Comparison of ENCODE assay signal across 17 cellular contexts in genomic region chr12:51922146-51922545, GRCh38. TPM values are rescaled to one million over a fixed set of nuclear protein-coding genes. Genes with fewer than 3 reads are reported as not detected.
DNase-seq lines count a peak whose midpoint lies in the region; ATAC-seq and TF ChIP-seq lines count a peak whose summit lies in the region.
"Had no signal": no experiment of that assay in that cellular context is flagged by ENCODE, and none has a peak within 500 bp of the region (broad histone marks: within the 10 kb centered on the region; RNA-seq: fewer than 3 reads in every experiment).

No MANE protein-coding gene starts in this region.

- peak; percentile 48 for DNase-seq in activated effector memory CD4-positive, alpha-beta T cell treated with anti-CD3 and anti-CD28 coated beads, Interleukin-2, amount 50 U/mL, for 16 hours
- DNase-seq in activated effector memory CD4-positive, alpha-beta T cell treated with Interleukin-2 at 50 U/mL for 16 hours = no peak
- DNase-seq in endothelial cell (ENCODE audit: low spot score) (no peak), suprapubic skin (ENCODE audit: low spot score in 2 of 2) (no peak), iPS-NIHi11 (ENCODE audit: low spot score) (no peak), medulla oblongata (ENCODE audit: extremely low spot score) (no peak)
- DNase-seq: 8988T; activated CD8-positive, alpha-beta memory T cell treated with anti-CD3 and anti-CD28 coated beads, Interleukin-2, amount 10 ng/mL, durations not matched to agents 7 days and 5 days; activated gamma-delta T cell; amniotic stem cell; NCI-H510A treated with DMSO at 0.1 percent for 48 hours; SJCRH30; stimulated activated CD4-positive, alpha-beta T cell treated with anti-CD3 and anti-CD28 coated beads, Interleukin-4, amount 100 ng/mL, for 24 hours had no signal

- peaks cover 35% of the 10 kb centered on the region for H3K36me3 Mint-ChIP-seq in endothelial cell (ENCODE audit: low read depth, unreplicated experiment)
- H3K36me3 Mint-ChIP-seq: activated CD8-positive, alpha-beta memory T cell treated with anti-CD3 and anti-CD28 coated beads, Interleukin-2, amount 10 ng/mL, durations not matched to agents 7 days and 5 days had no signal

- H3K4me1 ChIP-seq in mucosa of rectum (ENCODE audit: control insufficient read depth in 2 of 2, insufficient read depth in 2 of 2, low read length in 2 of 2) (peaks cover 18 to 19% of the 10 kb centered on the region in 2 donors), suprapubic skin (peaks cover 37% of the 10 kb centered on the region)

- no peak for ATAC-seq in HG03095 (IDR thresholded peaks at IDR 0.05; ENCODE audit: unreplicated experiment)
- ATAC-seq: activated CD8-positive, alpha-beta memory T cell treated with anti-CD3 and anti-CD28 coated beads, Interleukin-2, amount 10 ng/mL, durations not matched to agents 7 days and 5 days had no signal

- H3K36me3 ChIP-seq in mucosa of rectum (ENCODE audit: control insufficient read depth in 2 of 2, insufficient read depth in 2 of 2, low read length in 2 of 2) (peaks cover 10 to 21% of the 10 kb centered on the region in 2 donors), suprapubic skin (peaks cover 13% of the 10 kb centered on the region)
- H3K36me3 ChIP-seq: SJCRH30 had no signal

- no peaks in the 10 kb centered on the region for H3K9me3 ChIP-seq in mucosa of rectum (ENCODE audit: control insufficient read depth in 2 of 2, low read length in 2 of 2)
- H3K9me3 ChIP-seq in suprapubic skin = no peaks in the 10 kb centered on the region
- H3K9me3 ChIP-seq: SJCRH30, testis had no signal

- no peak overlapping the region for H3K9ac ChIP-seq in mucosa of rectum (ENCODE audit: low read depth in 1 of 2, low read length in 2 of 2)

- no peak for TF ChIP-seq EP300 in suprapubic skin (IDR thresholded peaks at IDR 0.05)

- H3K27ac Mint-ChIP-seq in endothelial cell (ENCODE audit: unreplicated experiment) = peak overlapping the region; percentile 57
- H3K27ac Mint-ChIP-seq: activated CD8-positive, alpha-beta memory T cell treated with anti-CD3 and anti-CD28 coated beads, Interleukin-2, amount 10 ng/mL, durations not matched to agents 7 days and 5 days had no signal

- H3K4me3 Mint-ChIP-seq in endothelial cell (ENCODE audit: unreplicated experiment) = no peak overlapping the region
- H3K4me3 Mint-ChIP-seq: activated CD8-positive, alpha-beta memory T cell treated with anti-CD3 and anti-CD28 coated beads, Interleukin-2, amount 10 ng/mL, durations not matched to agents 7 days and 5 days had no signal

- H3K27ac ChIP-seq in mucosa of rectum (ENCODE audit: low read depth in 2 of 2, low read length in 2 of 2) (peak overlapping the region; percentile 69 to 88), suprapubic skin (peak overlapping the region; percentile 59)

- no peaks in the 10 kb centered on the region for H3K27me3 ChIP-seq in mucosa of rectum (ENCODE audit: control insufficient read depth in 2 of 2, insufficient read depth in 2 of 2, low read length in 2 of 2)
- no peaks in the 10 kb centered on the region for H3K27me3 ChIP-seq in suprapubic skin
- H3K27me3 ChIP-seq: SJCRH30, testis had no signal

- H3K27me3 Mint-ChIP-seq in endothelial cell (ENCODE audit: unreplicated experiment) = peaks cover 40% of the 10 kb centered on the region

- TF ChIP-seq CTCF in endothelial cell (IDR thresholded peaks at IDR 0.05; ENCODE audit: unreplicated experiment) (no peak), suprapubic skin (IDR thresholded peaks at IDR 0.05) (no peak)

- 100% methylated on average over 2 of the region's 2 CpGs for whole genome bisulfite sequencing in suprapubic skin

- no peaks in the 10 kb centered on the region for H3K9me3 Mint-ChIP-seq in endothelial cell (ENCODE audit: unreplicated experiment)

- H3K4me3 ChIP-seq in mucosa of rectum (ENCODE audit: low read length in 2 of 2) (no peak overlapping the region), suprapubic skin (no peak overlapping the region)
- H3K4me3 ChIP-seq: SJCRH30, testis had no signal

- no peak for TF ChIP-seq POLR2A in suprapubic skin (IDR thresholded peaks at IDR 0.05)

- H3K4me1 Mint-ChIP-seq in endothelial cell (ENCODE audit: unreplicated experiment) = peaks cover 72% of the 10 kb centered on the region

RNA-seq across cellular contexts. Expression of gene ACVRL1, which starts 14.8 kb away (rescaled TPM):
- total RNA-seq in endothelial cell (ENCODE audit: unreplicated experiment) = 395 TPM
- 10 to 100 TPM; 31.2 to 43.4 (median 39.0) TPM for total RNA-seq in suprapubic skin
- total RNA-seq: activated CD8-positive, alpha-beta memory T cell treated with anti-CD3 and anti-CD28 coated beads, Interleukin-2, amount 10 ng/mL, durations not matched to agents 7 days and 5 days had no signal

RNA-seq across cellular contexts. Expression of gene ACVR1B, which starts 29.4 kb away (rescaled TPM):
- 30.5 TPM for total RNA-seq in endothelial cell (ENCODE audit: unreplicated experiment)
- total RNA-seq in suprapubic skin = 100 to 1,000 TPM in 1 of 4 donors, 10 to 100 TPM in 3; 40.5 to 103 (median 57.3) TPM

RNA-seq across cellular contexts. Expression of gene ANKRD33, which starts 34.2 kb away (rescaled TPM):
- total RNA-seq in endothelial cell (ENCODE audit: unreplicated experiment) (0.31 TPM), suprapubic skin (not detected)
- total RNA-seq: activated CD8-positive, alpha-beta memory T cell treated with anti-CD3 and anti-CD28 coated beads, Interleukin-2, amount 10 ng/mL, durations not matched to agents 7 days and 5 days; chondrocyte; SJCRH30 had no signal
